ENCODE assay signal across 24 cellular contexts in the genomic region with DNA sequence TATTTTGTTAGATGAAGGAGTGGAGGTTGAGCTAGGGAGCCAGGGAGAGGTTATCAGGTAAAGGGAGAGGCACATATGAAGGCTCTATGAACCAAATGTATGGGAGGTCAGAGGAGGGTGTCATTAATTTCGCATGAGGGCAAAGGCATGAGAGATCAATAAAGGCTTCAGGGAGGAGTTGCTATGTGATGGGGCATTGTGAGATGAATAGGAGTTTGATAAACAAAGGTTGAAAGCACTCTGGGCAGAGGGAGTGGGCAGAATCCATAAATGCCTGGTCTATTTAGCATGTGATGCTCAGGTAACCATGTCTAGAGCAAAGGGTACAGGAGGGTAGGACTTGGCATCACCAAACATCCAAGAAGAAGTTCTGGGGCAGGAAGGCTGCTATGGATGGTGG.
DNase-seq lines count a peak whose midpoint lies in the region; ATAC-seq and TF ChIP-seq lines count a peak whose summit lies in the region.
"Had no signal": no experiment of that assay in that cellular context is flagged by ENCODE, and none has a peak within 500 bp of the region (broad histone marks: within the 10 kb centered on the region; RNA-seq: fewer than 3 reads in every experiment).

No MANE protein-coding gene starts in this region.

- ATAC-seq in natural killer cell (no peak), HG02798 (IDR thresholded peaks at IDR 0.05; ENCODE audit: poor library complexity, unreplicated experiment) (no peak)
- ATAC-seq in natural killer cell treated with Interleukin-12 subunit alpha and Interleukin-12 subunit beta and Interleukin-15 and Interleukin-18, amount 100 ng/mL, for 72 hours, result no peak
- ATAC-seq: GM12878 had no signal

- H3K27me3 Mint-ChIP-seq in natural killer cell (ENCODE audit: low read depth in 2 of 2) (no peaks in the 10 kb centered on the region), nephron progenitor cell (ENCODE audit: low read depth, poor library complexity) (peaks cover 6% of the 10 kb centered on the region)
- no peaks in the 10 kb centered on the region for H3K27me3 Mint-ChIP-seq in natural killer cell treated with Interleukin-12 subunit alpha and Interleukin-12 subunit beta and Interleukin-15 and Interleukin-18, amount 100 ng/mL, for 72 hours
- no peaks in the 10 kb centered on the region for H3K27me3 Mint-ChIP-seq in activated CD4-positive, alpha-beta T cell treated with anti-CD3 and anti-CD28 coated beads, Interleukin-2, amount 10 ng/mL, durations not matched to agents 24 days and 14 days

- peak overlapping the region; percentile 4 to 19 for H3K27ac Mint-ChIP-seq in natural killer cell
- peak overlapping the region in 1 of 2 donors; percentile 45 for H3K27ac Mint-ChIP-seq in natural killer cell treated with Interleukin-12 subunit alpha and Interleukin-12 subunit beta and Interleukin-15 and Interleukin-18, amount 100 ng/mL, for 72 hours
- H3K27ac Mint-ChIP-seq in nephron progenitor cell, result peak overlapping the region; percentile 84
- no peak overlapping the region for H3K27ac Mint-ChIP-seq in activated CD4-positive, alpha-beta T cell treated with anti-CD3 and anti-CD28 coated beads, Interleukin-2, amount 10 ng/mL, durations not matched to agents 24 days and 14 days
- H3K27ac Mint-ChIP-seq: CD14-positive monocyte; CD4-positive, alpha-beta memory T cell; CD4-positive, CD25-positive, alpha-beta regulatory T cell; CD8-positive, alpha-beta memory T cell had no signal

- intact Hi-C loops in natural killer cell (cut with micrococcal nuclease), result no loop called here
- intact Hi-C loops in activated CD4-positive, alpha-beta T cell treated with anti-CD3 and anti-CD28 coated beads, Interleukin-2, amount 10 ng/mL, durations not matched to agents 24 days and 14 days (cut with micrococcal nuclease), result no loop called here

- no peaks in the 10 kb centered on the region for H3K9me3 Mint-ChIP-seq in natural killer cell
- no peaks in the 10 kb centered on the region for H3K9me3 Mint-ChIP-seq in natural killer cell treated with Interleukin-12 subunit alpha and Interleukin-12 subunit beta and Interleukin-15 and Interleukin-18, amount 100 ng/mL, for 72 hours
- no peaks in the 10 kb centered on the region for H3K9me3 Mint-ChIP-seq in nephron progenitor cell
- no peaks in the 10 kb centered on the region for H3K9me3 Mint-ChIP-seq in activated CD4-positive, alpha-beta T cell treated with anti-CD3 and anti-CD28 coated beads, Interleukin-2, amount 10 ng/mL, durations not matched to agents 24 days and 14 days
- H3K9me3 Mint-ChIP-seq: CD4-positive, alpha-beta memory T cell; CD8-positive, alpha-beta memory T cell had no signal

- TF ChIP-seq CTCF in natural killer cell (IDR thresholded peaks at IDR 0.05) (no peak), VCaP (conservative IDR thresholded peaks at IDR 0.05) (no peak), nephron progenitor cell (IDR thresholded peaks at IDR 0.05) (no peak)

- H3K4me1 Mint-ChIP-seq in natural killer cell (peaks cover 62 to 91% of the 10 kb centered on the region in 2 donors), nephron progenitor cell (peaks cover 28% of the 10 kb centered on the region)
- H3K4me1 Mint-ChIP-seq in natural killer cell treated with Interleukin-12 subunit alpha and Interleukin-12 subunit beta and Interleukin-15 and Interleukin-18, amount 100 ng/mL, for 72 hours (ENCODE audit: low read depth in 2 of 2), result peaks cover 17 to 55% of the 10 kb centered on the region in 2 donors
- H3K4me1 Mint-ChIP-seq in activated CD4-positive, alpha-beta T cell treated with anti-CD3 and anti-CD28 coated beads, Interleukin-2, amount 10 ng/mL, durations not matched to agents 24 days and 14 days, result no peaks in the 10 kb centered on the region
- H3K4me1 Mint-ChIP-seq: CD4-positive, alpha-beta memory T cell; CD4-positive, CD25-positive, alpha-beta regulatory T cell; CD8-positive, alpha-beta memory T cell had no signal

- peak overlapping the region; percentile 66; the same call in 1 of the 2 replicates for H3K27ac ChIP-seq in VCaP
- H3K27ac ChIP-seq: BLaER1 had no signal

- H3K4me3 Mint-ChIP-seq in natural killer cell (no peak overlapping the region), nephron progenitor cell (no peak overlapping the region)
- H3K4me3 Mint-ChIP-seq in natural killer cell treated with Interleukin-12 subunit alpha and Interleukin-12 subunit beta and Interleukin-15 and Interleukin-18, amount 100 ng/mL, for 72 hours, result no peak overlapping the region
- H3K4me3 Mint-ChIP-seq in activated CD4-positive, alpha-beta T cell treated with anti-CD3 and anti-CD28 coated beads, Interleukin-2, amount 10 ng/mL, durations not matched to agents 24 days and 14 days, result no peak overlapping the region
- H3K4me3 Mint-ChIP-seq: CD14-positive monocyte; CD4-positive, CD25-positive, alpha-beta regulatory T cell; CD8-positive, alpha-beta memory T cell had no signal

- DNase-seq in natural killer cell (no peak), nephron progenitor cell (no peak)
- DNase-seq in natural killer cell treated with Interleukin-12 subunit alpha and Interleukin-12 subunit beta and Interleukin-15 and Interleukin-18, amount 100 ng/mL, for 72 hours (ENCODE audit: low spot score), result no peak
- no peak for DNase-seq in activated CD4-positive, alpha-beta T cell treated with anti-CD3 and anti-CD28 coated beads, Interleukin-2, amount 10 ng/mL, durations not matched to agents 24 days and 14 days
- DNase-seq: 8988T; ACHN; BE2C; C1 segment of cervical spinal cord; CD4-positive, alpha-beta memory T cell; CD4-positive, CD25-positive, alpha-beta regulatory T cell; CD8-positive, alpha-beta memory T cell; COR-L47; DMS 273 treated with DMSO at 0.1 percent for 48 hours; DMS153; DMS53; DMS79; DND-41; EL; GDM1 had no signal

- H3K36me3 Mint-ChIP-seq in natural killer cell, result no peaks in the 10 kb centered on the region
- H3K36me3 Mint-ChIP-seq in natural killer cell treated with Interleukin-12 subunit alpha and Interleukin-12 subunit beta and Interleukin-15 and Interleukin-18, amount 100 ng/mL, for 72 hours, result no peaks in the 10 kb centered on the region
- H3K36me3 Mint-ChIP-seq in nephron progenitor cell (ENCODE audit: low read depth), result peaks cover 18% of the 10 kb centered on the region
- no peaks in the 10 kb centered on the region for H3K36me3 Mint-ChIP-seq in activated CD4-positive, alpha-beta T cell treated with anti-CD3 and anti-CD28 coated beads, Interleukin-2, amount 10 ng/mL, durations not matched to agents 24 days and 14 days (ENCODE audit: low read depth)
- H3K36me3 Mint-ChIP-seq: CD14-positive monocyte; CD4-positive, alpha-beta memory T cell; CD4-positive, CD25-positive, alpha-beta regulatory T cell; CD8-positive, alpha-beta memory T cell had no signal
